ENCODE assay signal across 8 cellular contexts in genomic region chr16:20741555-20742285, GRCh38. TPM values are rescaled to one million over a fixed set of nuclear protein-coding genes. Genes with fewer than 3 reads are reported as not detected.
DNase-seq lines count a peak whose midpoint lies in the region; ATAC-seq and TF ChIP-seq lines count a peak whose summit lies in the region.

Gene THUMPD1, minus strand, starts transcription at chr16:20741818. Its CDS starts 79 bp downstream, at chr16:20741739.

- no peak within 1 kb of the TSS for H2BK12ac ChIP-seq in trophoblast cell (ENCODE audit: low read length)

- H3K14ac ChIP-seq in trophoblast cell (ENCODE audit: low read length) = peak within 1 kb of the TSS; percentile 95

- peak within 1 kb of the TSS; percentile 96 for H4K91ac ChIP-seq in trophoblast cell (ENCODE audit: low read depth, low read length)

- DNase-seq in NCI-H1417 treated with DMSO at 0.1 percent for 48 hours (lab: John Stamatoyannopoulos, UW) (peak; percentile 73), SW480 (ENCODE audit: low spot score) (peak; percentile 91), cardiac muscle cell (ENCODE audit: low read depth in 1 of 2, low spot score in 1 of 2) (peak; percentile 95 to 97), trophoblast cell (peak; percentile 94 to 97), tibial nerve (ENCODE audit: low spot score in 2 of 2) (peak; percentile 91 to 96)
- DNase-seq in activated naive CD8-positive, alpha-beta T cell treated with anti-CD3 and anti-CD28 coated beads, Interleukin-2, amount 50 U/mL, for 24 hours = peak; percentile 99

- H3K4me1 Mint-ChIP-seq in activated naive CD8-positive, alpha-beta T cell treated with anti-CD3 and anti-CD28 coated beads, Interleukin-2, amount 50 U/mL, for 24 hours = peaks cover 29% of the 10 kb centered on the region

- H4K12ac ChIP-seq in trophoblast cell (ENCODE audit: low read depth, low read length) = peak within 1 kb of the TSS; percentile 74

- no peaks in the 10 kb centered on the region for H3K27me3 Mint-ChIP-seq in activated naive CD8-positive, alpha-beta T cell treated with anti-CD3 and anti-CD28 coated beads, Interleukin-2, amount 50 U/mL, for 24 hours

- peak within 1 kb of the TSS; percentile 98 for H2AFZ ChIP-seq in trophoblast cell (ENCODE audit: insufficient read depth, low read length, poor library complexity)

- peak within 1 kb of the TSS; percentile 90 for H3K9ac ChIP-seq in trophoblast cell (ENCODE audit: low read length)

- H3K27me3 ChIP-seq in cardiac muscle cell (no peaks in the 10 kb centered on the region), trophoblast cell (ENCODE audit: insufficient read depth, low read length) (no peaks in the 10 kb centered on the region), tibial nerve (no peaks in the 10 kb centered on the region)

- TF ChIP-seq CTCF in GM12873 (IDR thresholded peaks at IDR 0.05; ENCODE audit: insufficient read depth, low read depth, low read length, missing control alignments) (peak; percentile 27), cardiac muscle cell (IDR thresholded peaks at IDR 0.05; ENCODE audit: low read depth, low read length) (no peak), tibial nerve (IDR thresholded peaks at IDR 0.05) (peak in 2 of 5 experiments; percentile 22 to 39)

- TF ChIP-seq EP300 in tibial nerve (IDR thresholded peaks at IDR 0.05) = peak; percentile 87 to 95

- peaks cover 1% of the 10 kb centered on the region for H3K9me3 Mint-ChIP-seq in activated naive CD8-positive, alpha-beta T cell treated with anti-CD3 and anti-CD28 coated beads, Interleukin-2, amount 50 U/mL, for 24 hours

- H3K79me2 ChIP-seq in trophoblast cell (ENCODE audit: control insufficient read depth, insufficient read depth, low read length, poor library complexity) = peaks cover 8% of the 10 kb centered on the region

- peaks cover 22% of the 10 kb centered on the region for H3K36me3 ChIP-seq in cardiac muscle cell
- peaks cover 0 to 10% of the 10 kb centered on the region in 2 experiments for H3K36me3 ChIP-seq in trophoblast cell (ENCODE audit: control insufficient read depth in 1 of 2, insufficient read depth in 2 of 2, low read length in 2 of 2)
- H3K36me3 ChIP-seq in tibial nerve = peaks cover 0 to 22% (median 5%) of the 10 kb centered on the region in 3 donors

- H3K27ac ChIP-seq in cardiac muscle cell = peak within 1 kb of the TSS; percentile 82
- peak within 1 kb of the TSS; percentile 57 for H3K27ac ChIP-seq in trophoblast cell (ENCODE audit: low read depth, low read length)
- H3K27ac ChIP-seq in tibial nerve = peak within 1 kb of the TSS; percentile 91 to 99 (median 96)

- H3K4me1 ChIP-seq in cardiac muscle cell (ENCODE audit: low read depth) = peaks cover 9% of the 10 kb centered on the region
- no peaks in the 10 kb centered on the region for H3K4me1 ChIP-seq in trophoblast cell (ENCODE audit: control insufficient read depth in 1 of 2, insufficient read depth in 2 of 2, low read length in 2 of 2)
- H3K4me1 ChIP-seq in tibial nerve = peaks cover 0 to 36% (median 10%) of the 10 kb centered on the region in 4 donors

- peak within 1 kb of the TSS; percentile 81 for H3K4ac ChIP-seq in trophoblast cell (ENCODE audit: low read depth, low read length)

- H4K8ac ChIP-seq in trophoblast cell (ENCODE audit: low read depth, low read length) = peak within 1 kb of the TSS; percentile 97

- no CpG with 5 or more reads among the region's 42 CpGs for WGBS in trophoblast cell (ENCODE audit: extremely low coverage, insufficient coverage, insufficient read length)
- WGBS in tibial nerve, 2 donors = 5 to 6% methylated on average over 36 to 38 of the region's 42 CpGs

- peak within 1 kb of the TSS; percentile 93 for H3K18ac ChIP-seq in trophoblast cell (ENCODE audit: low read length)

- H3K9me3 ChIP-seq in cardiac muscle cell (ENCODE audit: low read depth) = no peaks in the 10 kb centered on the region
- peaks cover 3% of the 10 kb centered on the region for H3K9me3 ChIP-seq in trophoblast cell (ENCODE audit: insufficient read depth, low read depth, low read length)
- peaks cover 0 to 5% (median 1%) of the 10 kb centered on the region in 4 donors for H3K9me3 ChIP-seq in tibial nerve

- H3K4me2 ChIP-seq in trophoblast cell (ENCODE audit: low read length) = peak within 1 kb of the TSS; percentile 66

- peak within 1 kb of the TSS; percentile 38 for H2BK5ac ChIP-seq in trophoblast cell (ENCODE audit: low read depth, low read length, poor library complexity)

- ATAC-seq in HG02763 (IDR thresholded peaks at IDR 0.05; ENCODE audit: unreplicated experiment) = peak; percentile 82
- ATAC-seq in activated naive CD8-positive, alpha-beta T cell treated with anti-CD3 and anti-CD28 coated beads, Interleukin-2, amount 50 U/mL, for 24 hours = peak; percentile 96

- TF ChIP-seq POLR2A in tibial nerve (IDR thresholded peaks at IDR 0.05) = peak; percentile 66 to 68

- H3K4me3 ChIP-seq in cardiac muscle cell (peak within 1 kb of the TSS; percentile 58), trophoblast cell (ENCODE audit: low read depth, low read length) (peak within 1 kb of the TSS; percentile 98), tibial nerve (peak within 1 kb of the TSS; percentile 90 to 99 (median 93))

- peak within 1 kb of the TSS; percentile 93 for H3K27ac Mint-ChIP-seq in activated naive CD8-positive, alpha-beta T cell treated with anti-CD3 and anti-CD28 coated beads, Interleukin-2, amount 50 U/mL, for 24 hours

- no peak within 1 kb of the TSS for H2AK5ac ChIP-seq in trophoblast cell (ENCODE audit: low read length)

- H3K79me1 ChIP-seq in trophoblast cell (ENCODE audit: low read length) = peaks cover 2% of the 10 kb centered on the region

- no peak within 1 kb of the TSS for H3K23ac ChIP-seq in trophoblast cell (ENCODE audit: low read length)

- peaks cover 17% of the 10 kb centered on the region for H3K36me3 Mint-ChIP-seq in activated naive CD8-positive, alpha-beta T cell treated with anti-CD3 and anti-CD28 coated beads, Interleukin-2, amount 50 U/mL, for 24 hours (ENCODE audit: low read depth)

- H3K4me3 Mint-ChIP-seq in activated naive CD8-positive, alpha-beta T cell treated with anti-CD3 and anti-CD28 coated beads, Interleukin-2, amount 50 U/mL, for 24 hours = peak within 1 kb of the TSS; percentile 93

- H2BK120ac ChIP-seq in trophoblast cell (ENCODE audit: insufficient read depth, low read length, poor library complexity) = peak within 1 kb of the TSS; percentile 49

RNA-seq across cellular contexts. Expression of gene THUMPD1, which starts in this region (rescaled TPM):
- total RNA-seq in cardiac muscle cell (83.3 and 85.9 TPM in 2 replicates), tibial nerve (10 to 100 TPM; 33.6 to 58.4 (median 49.8) TPM)
- 21.8 and 22.8 TPM in 2 replicates for polyA plus RNA-seq in cardiac muscle cell
- 22.7 and 23.9 TPM in 2 replicates for polyA plus RNA-seq in trophoblast cell (2013)

Comparison
In these comparisons a context has a peak if more than half of its experiments do, and no peak if none do; other contexts are left out.
1. Peak in every context shown above with its lines: DNase-seq, ATAC-seq, H3K4me3 ChIP-seq and H3K27ac ChIP-seq.